12 cellular contexts compared by ENCODE assay signal in the genomic region with DNA sequence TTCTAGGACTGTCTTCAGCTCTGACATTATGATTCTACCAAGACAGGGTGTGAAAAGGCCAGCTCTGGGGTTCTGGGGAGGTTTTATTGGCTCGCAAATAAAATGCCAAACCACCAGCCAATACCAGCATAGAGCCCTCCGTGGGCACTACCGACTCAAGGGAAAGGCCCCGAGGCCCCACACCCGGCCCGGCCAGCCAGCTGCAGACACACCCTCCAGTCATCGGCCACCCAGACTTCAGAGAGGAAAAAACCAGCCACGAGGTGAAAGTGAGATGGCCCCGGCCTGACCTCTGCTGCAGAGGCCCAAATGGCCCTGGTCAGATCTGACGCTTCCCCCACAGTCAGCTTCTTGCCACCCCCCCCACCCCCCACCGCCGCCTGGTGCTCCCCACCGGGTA.
DNase-seq lines count a peak whose midpoint lies in the region; ATAC-seq and TF ChIP-seq lines count a peak whose summit lies in the region.
"Had no signal": no experiment of that assay in that cellular context is flagged by ENCODE, and none has a peak within 500 bp of the region (broad histone marks: within the 10 kb centered on the region; RNA-seq: fewer than 3 reads in every experiment).

No MANE protein-coding gene starts in this region.

- 50% methylated on average over 2 of the region's 13 CpGs; no CpG with 5 or more reads in 1 of the 2 donors for WGBS in esophagus squamous epithelium, 2 donors
- WGBS in trophoblast cell (ENCODE audit: extremely low coverage, insufficient coverage, insufficient read length) = no CpG with 5 or more reads among the region's 13 CpGs

- in situ Hi-C loops in GM13977 (cut with MboI; ENCODE audit: low pct_unique_long_range_greater_than_20kb, low sequenced_read_pairs, unreplicated experiment) = no loop called here

- ATAC-seq in Right ventricle myocardium inferior (peak; percentile 0), HG02885 (IDR thresholded peaks at IDR 0.05; ENCODE audit: poor library complexity, unreplicated experiment) (no peak)

- H4K8ac ChIP-seq in trophoblast cell (ENCODE audit: low read depth, low read length) = no peak overlapping the region

- H4K91ac ChIP-seq in trophoblast cell (ENCODE audit: low read depth, low read length) = no peak overlapping the region

- TF ChIP-seq POLR2A in esophagus squamous epithelium (IDR thresholded peaks at IDR 0.05) = no peak

- TF ChIP-seq CTCF in esophagus squamous epithelium (IDR thresholded peaks at IDR 0.05) = no peak
- no peak for TF ChIP-seq CTCF in GM13977 (IDR thresholded peaks at IDR 0.05; ENCODE audit: extremely low read depth, insufficient read depth, missing control alignments)

- H2BK12ac ChIP-seq in trophoblast cell (ENCODE audit: low read length) = no peak overlapping the region

- intact Hi-C loops in Right ventricle myocardium inferior (cut with DNase I) (no loop called here), cardiac septum (cut with DNase I) (no loop called here), esophagus squamous epithelium (cut with DNase I) (no loop called here), head of caudate nucleus (cut with DNase I) (no loop called here)

- no peaks in the 10 kb centered on the region for H3K79me2 ChIP-seq in trophoblast cell (ENCODE audit: control insufficient read depth, insufficient read depth, low read length, poor library complexity)

- peak overlapping the region; percentile 82 to 92 (median 90) for H3K27ac ChIP-seq in esophagus squamous epithelium
- H3K27ac ChIP-seq in trophoblast cell (ENCODE audit: low read depth, low read length) = no peak overlapping the region
- H3K27ac ChIP-seq: HL-60, testis had no signal

- H3K4me1 ChIP-seq in esophagus squamous epithelium (peaks cover 27 to 78% (median 43%) of the 10 kb centered on the region in 3 donors), trophoblast cell (ENCODE audit: control insufficient read depth in 1 of 2, insufficient read depth in 2 of 2, low read length in 2 of 2) (peaks cover 3% of the 10 kb centered on the region in 2 experiments)
- H3K4me1 ChIP-seq: prostate gland, testis had no signal

- no peak overlapping the region for H3K14ac ChIP-seq in trophoblast cell (ENCODE audit: low read length)

- H2BK5ac ChIP-seq in trophoblast cell (ENCODE audit: low read depth, low read length, poor library complexity) = no peak overlapping the region

- no peak overlapping the region for H2AK5ac ChIP-seq in trophoblast cell (ENCODE audit: low read length)

- H3K4me2 ChIP-seq in trophoblast cell (ENCODE audit: low read length) = no peak overlapping the region

- H3K79me1 ChIP-seq in trophoblast cell (ENCODE audit: low read length) = no peaks in the 10 kb centered on the region

- H3K18ac ChIP-seq in trophoblast cell (ENCODE audit: low read length) = no peak overlapping the region

- no peak overlapping the region for H3K4ac ChIP-seq in trophoblast cell (ENCODE audit: low read depth, low read length)

- no peak overlapping the region for H2AFZ ChIP-seq in trophoblast cell (ENCODE audit: insufficient read depth, low read length, poor library complexity)

- no peak overlapping the region for H4K12ac ChIP-seq in trophoblast cell (ENCODE audit: low read depth, low read length)

- H3K9me3 ChIP-seq in esophagus squamous epithelium = no peaks in the 10 kb centered on the region
- H3K9me3 ChIP-seq in trophoblast cell (ENCODE audit: insufficient read depth, low read depth, low read length) = peaks cover 2% of the 10 kb centered on the region
- H3K9me3 ChIP-seq: prostate gland, testis had no signal

- H3K27me3 ChIP-seq in esophagus squamous epithelium = no peaks in the 10 kb centered on the region
- H3K27me3 ChIP-seq in trophoblast cell (ENCODE audit: insufficient read depth, low read length) = peaks cover 1% of the 10 kb centered on the region
- H3K27me3 ChIP-seq: testis had no signal

- DNase-seq in Right ventricle myocardium inferior (ENCODE audit: missing footprints) = no peak
- DNase-seq in cardiac septum (ENCODE audit: low spot score) = no peak
- DNase-seq in esophagus squamous epithelium (lab: John Stamatoyannopoulos, UW) = no peak
- DNase-seq in trophoblast cell = peak; percentile 52 to 54
- no peak for DNase-seq in stimulated activated CD4-positive, alpha-beta T cell treated with anti-CD3 and anti-CD28 coated beads, Interleukin-12 subunit alpha, Interleukin-12 subunit beta, amount 100 ng/mL, for 4 hours
- no peak for DNase-seq in head of caudate nucleus
- DNase-seq in GM13977 (ENCODE audit: low spot score) = no peak
- DNase-seq: ACHN, testis had no signal

- peaks cover 0 to 11% (median 0%) of the 10 kb centered on the region in 3 donors for H3K36me3 ChIP-seq in esophagus squamous epithelium
- H3K36me3 ChIP-seq in trophoblast cell (ENCODE audit: control insufficient read depth in 1 of 2, insufficient read depth in 2 of 2, low read length in 2 of 2) = no peaks in the 10 kb centered on the region
- H3K36me3 ChIP-seq: prostate gland had no signal

- H2BK120ac ChIP-seq in trophoblast cell (ENCODE audit: insufficient read depth, low read length, poor library complexity) = no peak overlapping the region

- no peak overlapping the region for H3K9ac ChIP-seq in trophoblast cell (ENCODE audit: low read length)

- H3K4me3 ChIP-seq in esophagus squamous epithelium (no peak overlapping the region), trophoblast cell (ENCODE audit: low read depth, low read length) (no peak overlapping the region)
- H3K4me3 ChIP-seq: prostate gland, testis had no signal

- H3K23ac ChIP-seq in trophoblast cell (ENCODE audit: low read length) = no peak overlapping the region

Comparison
In these comparisons a context has a peak if more than half of its experiments do, and no peak if none do; other contexts are left out.
1. DNase-seq: peak in trophoblast cell (2 of 2); none in Right ventricle myocardium inferior (single experiment), cardiac septum (single experiment), esophagus squamous epithelium (single experiment), stimulated activated CD4-positive, alpha-beta T cell treated with anti-CD3 and anti-CD28 coated beads, Interleukin-12 subunit alpha, Interleukin-12 subunit beta, amount 100 ng/mL, for 4 hours (single experiment), head of caudate nucleus (0 of 42) and GM13977 (single experiment).